ENCODE assay signal across 26 cellular contexts in the genomic region with DNA sequence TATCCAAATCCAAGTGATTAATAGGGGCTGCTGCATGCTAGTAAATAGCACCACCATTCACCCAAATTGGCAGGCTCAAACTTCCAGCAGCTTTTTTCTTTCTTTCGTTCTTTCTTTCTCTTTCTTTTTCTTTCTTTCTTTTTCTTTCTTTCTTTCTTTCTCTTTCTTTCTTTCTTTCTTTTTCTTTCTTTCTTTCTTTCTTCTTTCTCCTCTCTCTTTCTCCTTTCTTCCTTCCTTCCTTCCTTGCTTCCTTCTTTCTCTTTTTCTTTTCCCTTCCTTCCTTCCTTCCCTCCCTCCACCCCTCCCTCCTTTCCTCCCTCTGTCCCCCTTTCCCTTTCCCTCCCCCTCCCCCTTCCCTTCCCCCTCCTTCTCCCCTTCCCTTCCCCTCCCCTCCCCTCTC.
DNase-seq lines count a peak whose midpoint lies in the region; ATAC-seq, FAIRE-seq and TF ChIP-seq lines count a peak whose summit lies in the region.
"Had no signal": no experiment of that assay in that cellular context is flagged by ENCODE, and none has a peak within 500 bp of the region (broad histone marks: within the 10 kb centered on the region; RNA-seq: fewer than 3 reads in every experiment).

No MANE protein-coding gene starts in this region.

- no TSS peak for BruUV-seq in HepG2 (replicated peaks; lab: Mats Ljungman, UMichigan)

- peak overlapping the region; percentile 4 for H3K4me3 Mint-ChIP-seq in activated T-helper 17 cell treated with anti-CD3 and anti-CD28 coated beads, Interleukin-2, amount 50 U/mL, for 72 hours
- H3K4me3 Mint-ChIP-seq: CD14-positive monocyte; CD4-positive, alpha-beta T cell; CD8-positive, alpha-beta memory T cell had no signal

- no peak overlapping the region for H3K4me2 ChIP-seq in HepG2 (ENCODE audit: low read depth, low read length)
- H3K4me2 ChIP-seq: A549 had no signal

- ATAC-seq in HepG2: no peak
- no peak for ATAC-seq in right lobe of liver
- ATAC-seq in activated T-helper 17 cell treated with anti-CD3 and anti-CD28 coated beads, Interleukin-2, amount 50 U/mL, for 72 hours (replicated peaks): no peak
- ATAC-seq in HG02642 (IDR thresholded peaks at IDR 0.05; ENCODE audit: poor library complexity, unreplicated experiment): no peak
- ATAC-seq: A549, GM12878 had no signal

- WGBS in HepG2 (ENCODE audit: low lambda C conversion rate): 93% methylated on average over 1 of the region's 1 CpG
- WGBS in right lobe of liver (ENCODE audit: insufficient coverage, low coverage, low lambda C conversion rate, missing lambda C conversion rate): 92% methylated on average over 1 of the region's 1 CpG

- peaks cover 14% of the 10 kb centered on the region for H3K79me2 ChIP-seq in HepG2 (ENCODE audit: insufficient read depth, low read length)

- TF ChIP-seq CTCF in HepG2 (CRISPR knock-in tag; IDR thresholded peaks at IDR 0.05) (no peak), right lobe of liver (IDR thresholded peaks at IDR 0.05) (no peak)

- no peaks in the 10 kb centered on the region for H4K20me1 ChIP-seq in HepG2 (ENCODE audit: insufficient read depth, low read length)

- H3K27me3 ChIP-seq in HepG2 (ENCODE audit: control insufficient read depth in 1 of 2, insufficient read depth in 2 of 2, low read length in 2 of 2) (no peaks in the 10 kb centered on the region), right lobe of liver (no peaks in the 10 kb centered on the region), MG63 (no peaks in the 10 kb centered on the region)
- H3K27me3 ChIP-seq: BE2C; BLaER1 treated with 17β-estradiol and CSF1 and Interleukin-3, amounts not matched to agents 10 nM and 100 nM had no signal

- TF ChIP-seq EP300 in HepG2 (IDR thresholded peaks at IDR 0.05; ENCODE audit: low read depth in 2 of 2, low read length in 2 of 2): no peak
- no peak for TF ChIP-seq EP300 in HepG2 (CRISPR knock-in tag; IDR thresholded peaks at IDR 0.05; ENCODE audit: borderline replicate concordance)

- TF ChIP-seq POLR2A in HepG2 (IDR thresholded peaks at IDR 0.05; ENCODE audit: insufficient read depth in 1 of 2, low read depth in 2 of 2, low read length in 2 of 2) (no peak), right lobe of liver (IDR thresholded peaks at IDR 0.05) (no peak)

- H3K4me1 ChIP-seq in HepG2 (ENCODE audit: insufficient read depth, low read length): no peaks in the 10 kb centered on the region
- no peaks in the 10 kb centered on the region for H3K4me1 ChIP-seq in right lobe of liver
- H3K4me1 ChIP-seq: A549, BE2C had no signal

- intact Hi-C loops in HepG2 (cut with micrococcal nuclease; ENCODE audit: unreplicated experiment) (no loop called here), right lobe of liver (cut with DNase I) (no loop called here)

- POLR2A ChIA-PET in HepG2 (lab: Yijun Ruan, JAX): no interaction called here

- no peaks in the 10 kb centered on the region for H3K9me3 Mint-ChIP-seq in activated T-helper 17 cell treated with anti-CD3 and anti-CD28 coated beads, Interleukin-2, amount 50 U/mL, for 72 hours
- H3K9me3 Mint-ChIP-seq: CD14-positive monocyte; CD8-positive, alpha-beta memory T cell had no signal

- H3K27me3 Mint-ChIP-seq in activated T-helper 17 cell treated with anti-CD3 and anti-CD28 coated beads, Interleukin-2, amount 50 U/mL, for 72 hours: no peaks in the 10 kb centered on the region
- H3K27me3 Mint-ChIP-seq: CD4-positive, alpha-beta T cell; CD8-positive, alpha-beta memory T cell had no signal

- peak overlapping the region; percentile 45 for H3K27ac Mint-ChIP-seq in activated T-helper 17 cell treated with anti-CD3 and anti-CD28 coated beads, Interleukin-2, amount 50 U/mL, for 72 hours
- H3K27ac Mint-ChIP-seq: CD14-positive monocyte had no signal

- no peak overlapping the region for H2AFZ ChIP-seq in HepG2 (ENCODE audit: low read length)

- FAIRE-seq in HepG2 (lab: Jason Lieb, UNC): no peak
- FAIRE-seq: A549, D721Med, GM12878, GM19239, H1 had no signal

- CTCF ChIA-PET in HepG2 (lab: Yijun Ruan, JAX; ENCODE audit: low intra/inter-chr PET ratio, low total read pairs): no interaction called here

- H3K36me3 Mint-ChIP-seq in activated T-helper 17 cell treated with anti-CD3 and anti-CD28 coated beads, Interleukin-2, amount 50 U/mL, for 72 hours (ENCODE audit: low read depth): no peaks in the 10 kb centered on the region
- H3K36me3 Mint-ChIP-seq: CD14-positive monocyte had no signal

- no peak overlapping the region for H3K27ac ChIP-seq in HepG2 (ENCODE audit: extremely low read length, insufficient read depth, low read length)
- no peak overlapping the region for H3K27ac ChIP-seq in right lobe of liver
- H3K27ac ChIP-seq: A549; BLaER1 treated with 17β-estradiol and CSF1 and Interleukin-3, amounts not matched to agents 10 nM and 100 nM had no signal

- DNase-seq in HepG2 (ENCODE audit: low spot score) (no peak), right lobe of liver (no peak), left kidney (ENCODE audit: low read depth, low spot score) (peak; percentile 12), MG63 (no peak), NCI-H1092 treated with DMSO at 0.1 percent for 48 hours (lab: John Stamatoyannopoulos, UW) (no peak)
- DNase-seq: 8988T; ACHN; AML-193; BE2C; CD4-positive, alpha-beta T cell; CD8-positive, alpha-beta memory T cell; DMS 273 treated with DMSO at 0.1 percent for 48 hours; DMS79; EL; GDM1; H7; HCEC 1CT had no signal

- H3K36me3 ChIP-seq in HepG2 (replicated peaks in 1 of 2; ENCODE audit: control insufficient read depth in 1 of 2, insufficient read depth in 2 of 2, low read length in 2 of 2) (no peaks in the 10 kb centered on the region), right lobe of liver (no peaks in the 10 kb centered on the region), MG63 (no peaks in the 10 kb centered on the region)
- H3K36me3 ChIP-seq: BE2C had no signal

- no peak overlapping the region for H3K9ac ChIP-seq in HepG2 (ENCODE audit: insufficient read depth, low read depth, low read length)
- H3K9ac ChIP-seq: BLaER1 treated with 17β-estradiol and CSF1 and Interleukin-3, amounts not matched to agents 10 nM and 100 nM had no signal

- no peaks in the 10 kb centered on the region for H3K9me3 ChIP-seq in HepG2 (ENCODE audit: low read length)
- H3K9me3 ChIP-seq in right lobe of liver: no peaks in the 10 kb centered on the region
- H3K9me3 ChIP-seq in MG63: no peaks in the 10 kb centered on the region
- H3K9me3 ChIP-seq: A549; BE2C; BLaER1 treated with 17β-estradiol and CSF1 and Interleukin-3, amounts not matched to agents 10 nM and 100 nM had no signal

- TF ChIP-seq RAD21 in HepG2 (CRISPR knock-in tag; IDR thresholded peaks at IDR 0.05): no peak

- in situ Hi-C loops in HepG2 (cut with HindIII; ENCODE audit: extremely low pct_ligation_motif_present, low pct_unique_long_range_greater_than_20kb): no loop called here

- H3K4me3 ChIP-seq in HepG2 (replicated peaks in 1 of 3; ENCODE audit: insufficient read depth in 1 of 3, low read depth in 2 of 3, low read length in 3 of 3): no peak overlapping the region
- H3K4me3 ChIP-seq in right lobe of liver: no peak overlapping the region
- no peak overlapping the region for H3K4me3 ChIP-seq in MG63
- H3K4me3 ChIP-seq: A549; BLaER1 treated with 17β-estradiol and CSF1 and Interleukin-3, amounts not matched to agents 10 nM and 100 nM; GM12878 had no signal

- H3K4me1 Mint-ChIP-seq in activated T-helper 17 cell treated with anti-CD3 and anti-CD28 coated beads, Interleukin-2, amount 50 U/mL, for 72 hours: peaks cover 24% of the 10 kb centered on the region

TF ChIP-seq in HepG2, 621 proteins besides CTCF, POLR2A, EP300 and RAD21 (continues in another document):
- TF ChIP-seq ZFP1 (CRISPR knock-in tag; IDR thresholded peaks at IDR 0.05): no peak
- no peak for TF ChIP-seq IKZF1 (IDR thresholded peaks at IDR 0.05)
- TF ChIP-seq SRSF9 (IDR thresholded peaks at IDR 0.05; ENCODE audit: borderline replicate concordance, insufficient read depth, low read depth, low read length, poor library complexity, severe bottlenecking): peak; percentile 49
- TF ChIP-seq, protein P1, sequence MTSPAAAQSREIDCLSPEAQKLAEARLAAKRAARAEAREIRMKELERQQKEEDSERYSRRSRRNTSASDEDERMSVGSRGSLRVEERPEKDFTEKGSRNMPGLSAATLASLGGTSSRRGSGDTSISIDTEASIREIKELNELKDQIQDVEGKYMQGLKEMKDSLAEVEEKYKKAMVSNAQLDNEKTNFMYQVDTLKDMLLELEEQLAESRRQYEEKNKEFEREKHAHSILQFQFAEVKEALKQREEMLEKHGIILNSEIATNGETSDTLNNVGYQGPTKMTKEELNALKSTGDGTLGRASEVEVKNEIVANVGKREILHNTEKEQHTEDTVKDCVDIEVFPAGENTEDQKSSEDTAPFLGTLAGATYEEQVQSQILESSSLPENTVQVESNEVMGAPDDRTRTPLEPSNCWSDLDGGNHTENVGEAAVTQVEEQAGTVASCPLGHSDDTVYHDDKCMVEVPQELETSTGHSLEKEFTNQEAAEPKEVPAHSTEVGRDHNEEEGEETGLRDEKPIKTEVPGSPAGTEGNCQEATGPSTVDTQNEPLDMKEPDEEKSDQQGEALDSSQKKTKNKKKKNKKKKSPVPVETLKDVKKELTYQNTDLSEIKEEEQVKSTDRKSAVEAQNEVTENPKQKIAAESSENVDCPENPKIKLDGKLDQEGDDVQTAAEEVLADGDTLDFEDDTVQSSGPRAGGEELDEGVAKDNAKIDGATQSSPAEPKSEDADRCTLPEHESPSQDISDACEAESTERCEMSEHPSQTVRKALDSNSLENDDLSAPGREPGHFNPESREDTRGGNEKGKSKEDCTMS (CRISPR knock-in tag; conservative IDR thresholded peaks at IDR 0.05): no peak
- no peak for TF ChIP-seq GPN1 (CRISPR knock-in tag; IDR thresholded peaks at IDR 0.05; ENCODE audit: borderline replicate concordance)
- no peak for TF ChIP-seq SRSF1 (optimal IDR thresholded peaks at IDR 0.05; ENCODE audit: low read depth, low read length)
